ENCODE assay signal across 32 cellular contexts in the genomic region with DNA sequence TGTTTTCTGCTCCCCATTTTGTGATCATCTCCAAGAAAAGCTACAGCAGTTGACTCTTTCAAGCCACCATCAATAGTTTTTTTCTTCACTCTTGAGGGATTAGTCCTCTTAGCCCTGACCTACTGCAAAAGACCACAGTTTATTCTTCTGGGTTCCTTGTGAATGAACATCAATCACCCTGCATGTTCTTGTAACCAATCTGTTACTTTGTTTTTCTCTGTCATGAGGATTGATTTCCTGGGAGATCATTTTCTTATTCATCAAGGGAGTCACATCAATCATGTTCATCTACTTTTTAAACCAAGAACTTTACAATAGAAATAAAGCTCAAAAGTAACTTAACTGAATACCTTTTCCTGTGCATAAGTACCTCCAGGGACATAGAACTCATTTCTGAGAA. TPM values are rescaled to one million over a fixed set of nuclear protein-coding genes. Genes with fewer than 3 reads are reported as not detected.
"Had no signal": no experiment of that assay in that cellular context is flagged by ENCODE, and none has a peak within 500 bp of the region (broad histone marks: within the 10 kb centered on the region; RNA-seq: fewer than 3 reads in every experiment).

No MANE protein-coding gene starts in this region.

- H3K36me3 Mint-ChIP-seq: naive thymus-derived CD8-positive, alpha-beta T cell; natural killer cell treated with Interleukin-12 subunit alpha and Interleukin-12 subunit beta and Interleukin-15 and Interleukin-18, amount 100 ng/mL, for 72 hours; stimulated activated memory B cell treated with anti-CD40 and anti-IgM and Interleukin-4, amounts not matched to agents 10 μg/mL and 1 μg/mL and 100 μg/mL, for 72 hours had no signal

- FAIRE-seq: pancreas had no signal

- DNase-seq: naive B cell; naive thymus-derived CD8-positive, alpha-beta T cell; nucleus accumbens; pancreas; right cardiac atrium; right lobe of liver; sigmoid colon; spleen; stimulated activated CD4-positive, alpha-beta T cell treated with anti-CD3 and anti-CD28 coated beads, Interleukin-12 subunit alpha, Interleukin-12 subunit beta, amount 100 ng/mL, for 4 hours; stimulated activated CD4-positive, alpha-beta T cell treated with anti-CD3 and anti-CD28 coated beads, Interleukin-1b, Interleukin-23, amount 100 ng/mL, for 48 hours; stimulated activated CD4-positive, alpha-beta T cell treated with anti-CD3 and anti-CD28 coated beads, Interleukin-4, amount 100 ng/mL, for 1 hour; stimulated activated CD4-positive, alpha-beta T cell treated with anti-CD3 and anti-CD28 coated beads, Interleukin-4, amount 100 ng/mL, for 4 hours; stimulated activated CD8-positive, alpha-beta memory T cell treated with anti-CD3 and anti-CD28 coated beads, Interleukin-4, amount 100 ng/mL, for 48 hours; stimulated activated naive CD4-positive, alpha-beta T cell; stimulated activated naive CD8-positive, alpha-beta T cell treated with anti-CD3 and anti-CD28 coated beads, Interleukin-15, amount 100 ng/mL, for 72 hours; stimulated activated naive CD8-positive, alpha-beta T cell treated with anti-CD3 and anti-CD28 coated beads, Interleukin-15, Interleukin-2, amounts not matched to agents 100 U/mL and 50 U/mL, for 24 hours; substantia nigra; testis; tibial artery; transverse colon; upper lobe of right lung; uterus had no signal

- ATAC-seq: naive thymus-derived CD8-positive, alpha-beta T cell; natural killer cell treated with Interleukin-12 subunit alpha and Interleukin-12 subunit beta and Interleukin-15 and Interleukin-18, amount 100 ng/mL, for 72 hours; pancreas; right cardiac atrium; right lobe of liver; stimulated activated memory B cell treated with anti-CD40 and anti-IgM and Interleukin-4, amounts not matched to agents 10 μg/mL and 1 μg/mL and 100 μg/mL, for 72 hours; stimulated activated naive CD8-positive, alpha-beta T cell treated with anti-CD3 and anti-CD28 coated beads, Interleukin-15, amount 100 ng/mL, for 72 hours; stimulated activated naive CD8-positive, alpha-beta T cell treated with anti-CD3 and anti-CD28 coated beads, Interleukin-15, Interleukin-2, amounts not matched to agents 100 U/mL and 50 U/mL, for 24 hours; upper lobe of right lung had no signal

- H3K27ac ChIP-seq: neutrophil, pancreas, prostate gland, right lobe of liver, spleen, suprapubic skin, testis, tibial artery, transverse colon, upper lobe of right lung, uterus had no signal

- H3K36me3 ChIP-seq: neutrophil, pancreas, prostate gland, right lobe of liver, sigmoid colon, spleen, suprapubic skin, tibial artery, transverse colon, upper lobe of right lung, uterus had no signal

- H3K27me3 ChIP-seq: pancreas, right lobe of liver, sigmoid colon, testis, upper lobe of right lung, uterus had no signal

- H3K4me3 Mint-ChIP-seq: naive B cell; naive thymus-derived CD8-positive, alpha-beta T cell; natural killer cell treated with Interleukin-12 subunit alpha and Interleukin-12 subunit beta and Interleukin-15 and Interleukin-18, amount 100 ng/mL, for 72 hours; stimulated activated memory B cell treated with anti-CD40 and anti-IgM and Interleukin-4, amounts not matched to agents 10 μg/mL and 1 μg/mL and 100 μg/mL, for 72 hours; stimulated activated naive CD8-positive, alpha-beta T cell treated with anti-CD3 and anti-CD28 coated beads, Interleukin-15, amount 100 ng/mL, for 72 hours; type B pancreatic cell had no signal

- H3K4me3 ChIP-seq: pancreas, prostate gland, right lobe of liver, sigmoid colon, smooth muscle cell, spleen, suprapubic skin, testis, tibial artery, transverse colon, upper lobe of right lung, uterus had no signal

- H3K4me1 ChIP-seq: pancreas, prostate gland, spleen, suprapubic skin, testis, upper lobe of right lung, uterus had no signal

- H3K4me1 Mint-ChIP-seq: naive B cell; naive thymus-derived CD8-positive, alpha-beta T cell; stimulated activated memory B cell treated with anti-CD40 and anti-IgM and Interleukin-4, amounts not matched to agents 10 μg/mL and 1 μg/mL and 100 μg/mL, for 72 hours had no signal

- H3K27ac Mint-ChIP-seq: naive B cell; naive thymus-derived CD8-positive, alpha-beta T cell; natural killer cell treated with Interleukin-12 subunit alpha and Interleukin-12 subunit beta and Interleukin-15 and Interleukin-18, amount 100 ng/mL, for 72 hours; stimulated activated memory B cell treated with anti-CD40 and anti-IgM and Interleukin-4, amounts not matched to agents 10 μg/mL and 1 μg/mL and 100 μg/mL, for 72 hours; type B pancreatic cell had no signal

- H3K9me3 ChIP-seq: neutrophil, pancreas, prostate gland, right lobe of liver, sigmoid colon, spleen, suprapubic skin, testis, tibial artery, transverse colon, upper lobe of right lung, uterus had no signal

- H3K9me3 Mint-ChIP-seq: naive thymus-derived CD8-positive, alpha-beta T cell; natural killer cell treated with Interleukin-12 subunit alpha and Interleukin-12 subunit beta and Interleukin-15 and Interleukin-18, amount 100 ng/mL, for 72 hours had no signal

RNA-seq across cellular contexts. Expression of gene ILDR2, which starts 21.9 kb away (rescaled TPM):
- total RNA-seq: pulmonary artery endothelial cell had no signal
- polyA plus RNA-seq: smooth muscle cell had no signal

RNA-seq across cellular contexts. Expression of gene MAEL, which starts 35.6 kb away (rescaled TPM):
- total RNA-seq: naive thymus-derived CD8-positive, alpha-beta T cell; natural killer cell treated with Interleukin-12 subunit alpha and Interleukin-12 subunit beta and Interleukin-15 and Interleukin-18, amount 100 ng/mL, for 72 hours; osteocyte; pulmonary artery endothelial cell; spleen; suprapubic skin; transverse colon; upper lobe of right lung had no signal
- polyA plus RNA-seq: naive thymus-derived CD8-positive, alpha-beta T cell; neural cell; smooth muscle cell had no signal
